1 cellular context compared by ENCODE assay signal in genomic region chr12:69275471-69275891, GRCh38.
TF ChIP-seq lines count a peak whose summit lies in the region.

No MANE protein-coding gene starts in this region.

TF ChIP-seq in HepG2, 621 proteins besides CTCF, POLR2A, EP300 and RAD21 (continued from another document):
- TF ChIP-seq ZBTB3 (CRISPR knock-in tag; IDR thresholded peaks at IDR 0.05; ENCODE audit: borderline replicate concordance, low read depth) (no peak), MBNL3 (CRISPR knock-in tag; conservative IDR thresholded peaks at IDR 0.05) (no peak), SMARCE1 (IDR thresholded peaks at IDR 0.05; ENCODE audit: borderline replicate concordance) (no peak), TAF1 (CRISPR knock-in tag; IDR thresholded peaks at IDR 0.05) (no peak)
